ENCODE assay signal across 1 cellular context in the genomic region with DNA sequence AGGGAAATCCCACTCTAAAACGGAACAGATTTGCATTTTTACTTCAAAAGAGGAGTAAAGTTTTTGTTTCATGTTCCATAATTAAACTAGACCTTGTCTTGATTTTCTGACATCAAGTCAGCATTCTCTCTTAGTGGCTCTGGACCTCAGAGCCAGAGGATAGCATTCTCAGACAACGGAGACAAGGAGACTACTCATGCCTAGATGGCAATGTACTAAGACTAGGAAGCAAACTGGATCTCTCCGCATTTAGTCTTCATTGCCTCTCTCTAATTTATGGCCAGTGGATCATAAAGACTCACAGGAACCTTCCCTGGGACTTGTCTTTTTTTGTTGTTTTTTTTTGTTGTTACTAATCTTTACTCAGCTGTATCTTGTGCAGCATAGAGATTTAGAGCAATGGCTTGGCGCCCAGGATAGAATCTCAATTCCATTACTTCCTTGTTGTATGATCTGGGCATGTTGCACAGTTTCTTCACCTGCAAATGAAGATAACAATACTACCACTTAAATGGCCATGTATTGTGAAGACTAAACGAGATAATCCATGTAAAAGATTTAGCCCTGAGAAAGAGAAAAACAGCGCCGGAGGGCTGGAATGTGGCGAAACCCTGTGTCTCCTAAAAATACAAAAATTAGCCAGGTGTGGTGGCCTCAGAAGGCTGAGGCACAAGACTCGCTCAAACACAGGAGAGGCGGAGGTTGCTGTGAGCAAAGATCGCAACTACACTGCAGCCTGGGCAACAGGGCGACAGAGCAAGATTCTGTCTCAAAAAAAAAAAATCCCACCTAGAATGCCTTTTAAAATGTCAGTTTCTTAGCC.
TF ChIP-seq lines count a peak whose summit lies in the region.

No MANE protein-coding gene starts in this region.

TF ChIP-seq in SK-N-SH, 30 proteins besides CTCF, POLR2A, EP300 and RAD21 (continued from another document):
- no peak for TF ChIP-seq REST (IDR thresholded peaks at IDR 0.05; ENCODE audit: low read depth, low read length)
